In the genomic region with DNA sequence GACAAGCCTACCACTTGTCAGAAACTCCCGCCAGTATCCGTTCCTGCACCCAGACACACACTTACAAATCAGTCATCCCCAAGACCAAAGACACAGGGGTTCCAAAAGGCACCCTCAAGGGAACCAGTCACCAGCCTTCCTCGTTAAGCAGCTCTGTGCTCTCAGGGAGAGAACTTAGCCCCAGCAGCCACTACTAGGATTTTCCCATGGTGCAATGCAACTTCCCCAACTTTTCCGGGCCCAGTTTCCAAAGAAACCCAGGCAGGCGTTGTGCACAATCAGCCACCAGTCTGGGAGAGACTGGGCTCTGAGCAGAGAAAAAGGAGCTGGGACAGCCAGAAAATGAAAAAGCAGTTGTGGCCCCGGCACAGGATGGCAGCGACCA, we compare ENCODE assay signal across 7 cellular contexts. TPM values are rescaled to one million over a fixed set of nuclear protein-coding genes. Genes with fewer than 3 reads are reported as not detected.
DNase-seq lines count a peak whose midpoint lies in the region; ATAC-seq and TF ChIP-seq lines count a peak whose summit lies in the region.

No MANE protein-coding gene starts in this region.

- peak; percentile 55 for ATAC-seq in aorta (ENCODE audit: low FRiP score)

- intact Hi-C loops in aorta (cut with DNase I) = loop anchor here (5.0 kb wide), 3 partner anchors 42 to 78 kb away; no protein-coding TSS in a partner anchor

- 2 to 3% methylated on average over 7 of the region's 7 CpGs for WGBS in aorta, 2 donors

- peak overlapping the region; percentile 62 to 88 (median 75) for H3K27ac ChIP-seq in Peyer's patch
- H3K27ac ChIP-seq in aorta (ENCODE audit: low read depth in 1 of 2, low read length in 2 of 2) = peak overlapping the region in 1 of 2 donors; percentile 11

- TF ChIP-seq POLR2A in Peyer's patch (IDR thresholded peaks at IDR 0.05) = no peak

- DNase-seq in GM06990 (ENCODE audit: extremely low read depth, insufficient read length) (no peak), Peyer's patch (no peak), epidermal melanocyte (ENCODE audit: insufficient read length, low spot score) (peak; percentile 66), mucosa of gallbladder (ENCODE audit: low spot score) (peak; percentile 34), aorta (peak in 1 of 2 donors; percentile 49), NCI-H2029 treated with DMSO at 0.1 percent for 48 hours (lab: John Stamatoyannopoulos, UW) (no peak), NCI-H2081 (lab: John Stamatoyannopoulos, UW) (no peak)

- H3K36me3 ChIP-seq in GM06990 (ENCODE audit: control insufficient read depth, insufficient read depth, low read length) (no peaks in the 10 kb centered on the region), Peyer's patch (no peaks in the 10 kb centered on the region), aorta (ENCODE audit: control insufficient read depth in 1 of 2, insufficient read depth in 2 of 2, low read length in 1 of 2) (no peaks in the 10 kb centered on the region)

- H3K4me1 ChIP-seq in Peyer's patch (peaks cover 0 to 39% (median 6%) of the 10 kb centered on the region in 4 donors), aorta (ENCODE audit: control insufficient read depth in 1 of 2, insufficient read depth in 2 of 2, low read length in 2 of 2) (no peaks in the 10 kb centered on the region)

- H3K4me3 ChIP-seq in GM06990 (replicated peaks; ENCODE audit: low read depth, low read length) = peak overlapping the region; percentile 80
- peak overlapping the region; percentile 52 to 93 (median 61) for H3K4me3 ChIP-seq in Peyer's patch
- peak overlapping the region; percentile 71 to 97 for H3K4me3 ChIP-seq in aorta (ENCODE audit: low read length in 2 of 2)

- TF ChIP-seq CTCF in GM06990 (IDR thresholded peaks at IDR 0.05; ENCODE audit: insufficient read depth, low read length, poor library complexity, severe bottlenecking) (no peak), Peyer's patch (IDR thresholded peaks at IDR 0.05) (no peak)

- no peaks in the 10 kb centered on the region for H3K9me3 ChIP-seq in Peyer's patch
- H3K9me3 ChIP-seq in aorta (ENCODE audit: control insufficient read depth, low read length) = no peaks in the 10 kb centered on the region

- H3K27me3 ChIP-seq in GM06990 (replicated peaks; ENCODE audit: control insufficient read depth, insufficient read depth, low read length) (peaks cover 1% of the 10 kb centered on the region; the same call in 1 of the 2 replicates), Peyer's patch (no peaks in the 10 kb centered on the region), aorta (ENCODE audit: control insufficient read depth in 1 of 2, insufficient read depth in 2 of 2, low read length in 1 of 2) (no peaks in the 10 kb centered on the region)

RNA-seq across cellular contexts. Expression of gene DLG5, which starts 1.2 kb away (rescaled TPM):
- total RNA-seq in Peyer's patch (100 to 1,000 TPM in 1 of 4 donors, 10 to 100 TPM in 3; 40.6 to 134 (median 61.5) TPM), mucosa of gallbladder (52.6 TPM), aorta (10 to 100 TPM; 50.5 to 70.6 TPM)
- 10 to 100 TPM; 10.0 to 20.3 TPM for polyA plus RNA-seq in aorta

Comparison
In these comparisons a context has a peak if more than half of its experiments do, and no peak if none do; other contexts are left out.
1. DNase-seq: peak in epidermal melanocyte (single experiment) and mucosa of gallbladder (single experiment); none in GM06990 (single experiment), Peyer's patch (0 of 3), NCI-H2029 treated with DMSO at 0.1 percent for 48 hours (single experiment) and NCI-H2081 (0 of 2).
2. Peak in every context shown above with its lines, with median percentiles within 50 percentile points of each other: H3K4me3 ChIP-seq.